ENCODE assay signal across 22 cellular contexts in the genomic region with DNA sequence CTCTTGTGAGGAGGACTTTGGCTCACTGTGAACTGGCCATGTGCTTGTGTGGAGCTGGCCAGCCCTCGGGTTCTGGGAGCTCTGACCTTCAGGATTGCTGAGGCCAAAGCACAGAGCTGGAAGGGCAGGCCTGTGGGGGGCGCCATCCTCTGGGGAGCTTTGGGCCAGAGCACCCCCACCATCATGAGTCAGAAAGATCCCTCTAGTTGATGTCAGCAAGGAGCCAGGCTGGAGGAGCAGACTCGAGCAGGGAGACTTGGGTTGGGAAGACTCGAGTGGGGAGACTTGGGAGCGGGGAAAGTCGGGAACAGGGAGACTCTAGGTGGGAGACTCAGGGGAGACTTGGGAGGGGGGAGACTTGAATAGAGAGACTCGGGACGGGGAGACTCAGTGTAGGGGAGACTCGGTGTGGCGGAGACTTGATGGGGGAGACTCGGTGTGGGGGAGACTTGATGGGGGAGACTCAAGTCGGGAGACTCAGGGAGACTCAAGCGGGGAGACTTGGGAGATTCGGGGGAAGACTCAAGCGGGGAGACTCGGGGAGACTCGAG. TPM values are rescaled to one million over a fixed set of nuclear protein-coding genes. Genes with fewer than 3 reads are reported as not detected.
DNase-seq lines count a peak whose midpoint lies in the region; ATAC-seq, FAIRE-seq and TF ChIP-seq lines count a peak whose summit lies in the region.
"Had no signal": no experiment of that assay in that cellular context is flagged by ENCODE, and none has a peak within 500 bp of the region (broad histone marks: within the 10 kb centered on the region; RNA-seq: fewer than 3 reads in every experiment).

No MANE protein-coding gene starts in this region.

- H3K4me3 ChIP-seq in Caco-2 (ENCODE audit: low read depth, low read length) (no peak overlapping the region), WERI-Rb-1 (ENCODE audit: low read depth, low read length) (no peak overlapping the region)
- H3K4me3 ChIP-seq: dorsolateral prefrontal cortex, GM12878, SK-N-MC had no signal

- H3K27ac Mint-ChIP-seq in Caco-2 (ENCODE audit: unreplicated experiment): peak overlapping the region; percentile 74
- no peak overlapping the region for H3K27ac Mint-ChIP-seq in activated CD4-positive, alpha-beta T cell treated with anti-CD3 and anti-CD28 coated beads, Interleukin-2, amount 10 ng/mL, durations not matched to agents 7 days and 5 days
- H3K27ac Mint-ChIP-seq: activated B cell treated with CpG ODN at 0.5 μM for 24 hours; activated CD8-positive, alpha-beta T cell treated with anti-CD3 and anti-CD28 coated beads, Interleukin-2, amount 10 ng/mL, durations not matched to agents 7 days and 5 days; CD14-positive monocyte; nephron had no signal

- ATAC-seq in HG03460 (IDR thresholded peaks at IDR 0.05; ENCODE audit: unreplicated experiment): no peak
- ATAC-seq: activated CD8-positive, alpha-beta T cell treated with anti-CD3 and anti-CD28 coated beads, Interleukin-2, amount 10 ng/mL, durations not matched to agents 7 days and 5 days; left ventricle myocardium superior had no signal

- POLR2A ChIA-PET in Caco-2 (lab: Charles Lee): no interaction called here
- POLR2A ChIA-PET in activated CD4-positive, alpha-beta T cell treated with anti-CD3 and anti-CD28 coated beads, Interleukin-2, amount 10 ng/mL, durations not matched to agents 7 days and 5 days (lab: Charles Lee): no interaction called here

- no peak for TF ChIP-seq POLR2A in H54 (IDR thresholded peaks at IDR 0.05; ENCODE audit: low read depth, low read length)

- no peak for FAIRE-seq in H54 (lab: Jason Lieb, UNC)
- FAIRE-seq: GM12878 had no signal

- H3K4me1 ChIP-seq in Caco-2: no peaks in the 10 kb centered on the region

- no peaks in the 10 kb centered on the region for H3K4me1 Mint-ChIP-seq in Caco-2 (ENCODE audit: low read depth, unreplicated experiment)
- peaks cover 7% of the 10 kb centered on the region for H3K4me1 Mint-ChIP-seq in activated CD4-positive, alpha-beta T cell treated with anti-CD3 and anti-CD28 coated beads, Interleukin-2, amount 10 ng/mL, durations not matched to agents 7 days and 5 days
- H3K4me1 Mint-ChIP-seq: nephron had no signal

- H3K36me3 ChIP-seq in Caco-2 (ENCODE audit: control insufficient read depth, insufficient read depth, low read length) (no peaks in the 10 kb centered on the region), WERI-Rb-1 (no peaks in the 10 kb centered on the region; the same call in 1 of the 2 replicates)

- no peak for TF ChIP-seq CTCF in Caco-2 (IDR thresholded peaks at IDR 0.05; ENCODE audit: insufficient read depth in 1 of 2, low read depth in 1 of 2, low read length in 1 of 2, severe bottlenecking in 1 of 2, unreplicated experiment in 1 of 2)
- TF ChIP-seq CTCF in WERI-Rb-1 (IDR thresholded peaks at IDR 0.05; ENCODE audit: low read depth, low read length): peak; percentile 23; the same call in 1 of the 2 replicates

- CTCF ChIA-PET in Caco-2 (lab: Charles Lee): no interaction called here
- CTCF ChIA-PET in activated CD4-positive, alpha-beta T cell treated with anti-CD3 and anti-CD28 coated beads, Interleukin-2, amount 10 ng/mL, durations not matched to agents 7 days and 5 days (lab: Charles Lee): no interaction called here

- no TSS peak for BruUV-seq in Caco-2 (replicated peaks; lab: Mats Ljungman, UMichigan)

- intact Hi-C loops in Caco-2 (cut with micrococcal nuclease; ENCODE audit: unreplicated experiment): no loop called here

- no peak overlapping the region for H3K4me3 Mint-ChIP-seq in Caco-2 (ENCODE audit: unreplicated experiment)
- no peak overlapping the region for H3K4me3 Mint-ChIP-seq in activated CD4-positive, alpha-beta T cell treated with anti-CD3 and anti-CD28 coated beads, Interleukin-2, amount 10 ng/mL, durations not matched to agents 7 days and 5 days
- H3K4me3 Mint-ChIP-seq: activated B cell treated with CpG ODN at 0.5 μM for 24 hours; activated CD8-positive, alpha-beta T cell treated with anti-CD3 and anti-CD28 coated beads, Interleukin-2, amount 10 ng/mL, durations not matched to agents 7 days and 5 days; IgD-negative memory B cell; nephron had no signal

- H3K9me3 Mint-ChIP-seq in Caco-2 (ENCODE audit: unreplicated experiment): no peaks in the 10 kb centered on the region
- no peaks in the 10 kb centered on the region for H3K9me3 Mint-ChIP-seq in activated CD4-positive, alpha-beta T cell treated with anti-CD3 and anti-CD28 coated beads, Interleukin-2, amount 10 ng/mL, durations not matched to agents 7 days and 5 days
- H3K9me3 Mint-ChIP-seq: activated B cell treated with CpG ODN at 0.5 μM for 24 hours, IgD-negative memory B cell, nephron had no signal

- H3K27ac ChIP-seq in WERI-Rb-1: no peak overlapping the region
- H3K27ac ChIP-seq: dorsolateral prefrontal cortex, SK-N-MC had no signal

- peaks cover 6% of the 10 kb centered on the region for H3K36me3 Mint-ChIP-seq in Caco-2 (ENCODE audit: insufficient read depth, unreplicated experiment)
- H3K36me3 Mint-ChIP-seq in activated CD4-positive, alpha-beta T cell treated with anti-CD3 and anti-CD28 coated beads, Interleukin-2, amount 10 ng/mL, durations not matched to agents 7 days and 5 days (ENCODE audit: low read depth): no peaks in the 10 kb centered on the region
- H3K36me3 Mint-ChIP-seq: CD14-positive monocyte had no signal

- H3K27me3 ChIP-seq in Caco-2 (replicated peaks; ENCODE audit: control insufficient read depth, insufficient read depth, low read length) (no peaks in the 10 kb centered on the region), WERI-Rb-1 (ENCODE audit: insufficient read depth, low read depth, severe bottlenecking) (no peaks in the 10 kb centered on the region)
- H3K27me3 ChIP-seq: dorsolateral prefrontal cortex had no signal

- no peaks in the 10 kb centered on the region for H3K27me3 Mint-ChIP-seq in Caco-2 (ENCODE audit: insufficient read depth, unreplicated experiment)
- H3K27me3 Mint-ChIP-seq in activated CD4-positive, alpha-beta T cell treated with anti-CD3 and anti-CD28 coated beads, Interleukin-2, amount 10 ng/mL, durations not matched to agents 7 days and 5 days: no peaks in the 10 kb centered on the region

- no peaks in the 10 kb centered on the region for H3K9me3 ChIP-seq in Caco-2
- H3K9me3 ChIP-seq in WERI-Rb-1 (ENCODE audit: severe bottlenecking): no peaks in the 10 kb centered on the region

- DNase-seq in Caco-2 (no peak), H54 (ENCODE audit: insufficient read length, low spot score) (peak; percentile 27), WERI-Rb-1 (no peak), iPS-NIHi7 (ENCODE audit: extremely low spot score) (peak; percentile 56), GF-D8 (lab: John Stamatoyannopoulos, UW) (no peak), RKO (ENCODE audit: low spot score) (no peak)
- DNase-seq in activated CD4-positive, alpha-beta T cell treated with anti-CD3 and anti-CD28 coated beads, Interleukin-2, amount 10 ng/mL, durations not matched to agents 7 days and 5 days: no peak
- DNase-seq: activated B cell treated with CpG ODN at 0.5 μM for 24 hours; activated CD8-positive, alpha-beta T cell treated with anti-CD3 and anti-CD28 coated beads, Interleukin-2, amount 10 ng/mL, durations not matched to agents 7 days and 5 days; activated naive CD4-positive, alpha-beta T cell treated with Interleukin-2 at 50 U/mL for 16 hours; caudate nucleus; left ventricle myocardium superior; MM.1S; NCI-H2171; NCI-H524 had no signal

RNA-seq across cellular contexts. Expression of a gene that starts 37.7 kb away (rescaled TPM):
- total RNA-seq in Caco-2 (2022): 92.4 and 95.1 TPM in 2 replicates
- total RNA-seq in activated CD4-positive, alpha-beta T cell treated with anti-CD3 and anti-CD28 coated beads, Interleukin-2, amount 10 ng/mL, durations not matched to agents 7 days and 5 days: 1 to 10 TPM; 3.8 to 3.9 TPM

Comparison
In these comparisons a context has a peak if more than half of its experiments do, and no peak if none do; other contexts are left out.
1. DNase-seq: peak in H54 (single experiment) and iPS-NIHi7 (single experiment); none in Caco-2 (0 of 2), WERI-Rb-1 (single experiment), activated CD4-positive, alpha-beta T cell treated with anti-CD3 and anti-CD28 coated beads, Interleukin-2, amount 10 ng/mL, durations not matched to agents 7 days and 5 days (single experiment), GF-D8 (single experiment) and RKO (single experiment).
2. RNA of a gene that starts 37.7 kb away (total RNA-seq): 92.4 to 95.1 TPM in Caco-2; 3.8 to 3.9 TPM in activated CD4-positive, alpha-beta T cell treated with anti-CD3 and anti-CD28 coated beads, Interleukin-2, amount 10 ng/mL, durations not matched to agents 7 days and 5 days; every median in the first group is over 10 times any median in the second.